Comparison of ENCODE assay signal across 13 cellular contexts in the genomic region with DNA sequence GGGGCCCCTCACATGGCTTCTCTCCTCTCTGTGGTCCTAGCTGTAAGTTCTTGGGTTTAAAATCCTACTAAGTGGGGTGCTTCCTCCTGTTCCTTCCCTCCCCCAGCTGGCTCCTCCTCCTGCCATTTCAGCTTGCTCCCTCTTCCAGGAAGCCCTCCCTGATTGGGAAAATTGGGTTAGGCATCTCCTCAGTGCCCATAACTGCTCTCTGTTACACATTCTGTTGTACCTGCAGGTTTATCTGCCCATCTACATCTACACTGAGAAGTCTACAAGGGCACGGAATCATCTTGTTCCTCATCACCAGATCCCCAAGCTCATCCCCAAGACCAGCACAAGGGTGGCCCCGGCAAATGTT. TPM values are rescaled to one million over a fixed set of nuclear protein-coding genes. Genes with fewer than 3 reads are reported as not detected.
DNase-seq lines count a peak whose midpoint lies in the region; TF ChIP-seq lines count a peak whose summit lies in the region.
"Had no signal": no experiment of that assay in that cellular context is flagged by ENCODE, and none has a peak within 500 bp of the region (broad histone marks: within the 10 kb centered on the region; RNA-seq: fewer than 3 reads in every experiment).

No MANE protein-coding gene starts in this region.

- H3K36me3 ChIP-seq in ACC112 (ENCODE audit: insufficient read depth, low read length) (no peaks in the 10 kb centered on the region), right atrium auricular region (no peaks in the 10 kb centered on the region)
- H3K36me3 ChIP-seq: ovary, transverse colon had no signal

- H3K27me3 ChIP-seq in ACC112 (ENCODE audit: insufficient read depth, low read length) (no peaks in the 10 kb centered on the region), right atrium auricular region (no peaks in the 10 kb centered on the region)
- H3K27me3 ChIP-seq: ovary had no signal

- no peak for DNase-seq in activated naive CD8-positive, alpha-beta T cell treated with anti-CD3 and anti-CD28 coated beads for 36 hours
- DNase-seq in right atrium auricular region (ENCODE audit: low spot score) (no peak), NCI-H774 (lab: John Stamatoyannopoulos, UW) (no peak), cerebellar cortex (ENCODE audit: low spot score) (no peak), MV-4-11 (lab: John Stamatoyannopoulos, UW) (no peak)
- DNase-seq: NCI-H1048, NCI-H226, SK-N-SH, transverse colon had no signal

- H3K9me3 Mint-ChIP-seq in activated naive CD8-positive, alpha-beta T cell treated with anti-CD3 and anti-CD28 coated beads for 36 hours, result no peaks in the 10 kb centered on the region
- no peaks in the 10 kb centered on the region for H3K9me3 Mint-ChIP-seq in nephron

- H3K4me1 ChIP-seq in ACC112 (ENCODE audit: control insufficient read depth, insufficient read depth, low read length, unreplicated experiment), result peaks cover 55% of the 10 kb centered on the region
- H3K4me1 ChIP-seq in right atrium auricular region, result peaks cover 0 to 19% of the 10 kb centered on the region in 2 donors

- H3K79me2 ChIP-seq in ACC112 (ENCODE audit: control insufficient read depth, insufficient read depth, low read length, unreplicated experiment), result peaks cover 92% of the 10 kb centered on the region

- no peaks in the 10 kb centered on the region for H3K27me3 Mint-ChIP-seq in activated naive CD8-positive, alpha-beta T cell treated with anti-CD3 and anti-CD28 coated beads for 36 hours
- H3K27me3 Mint-ChIP-seq in nephron (ENCODE audit: low read depth), result peaks cover 28% of the 10 kb centered on the region

- H3K27ac ChIP-seq in ACC112 (ENCODE audit: low read depth, low read length), result peak overlapping the region; percentile 39; the same call in 1 of the 2 replicates
- no peak overlapping the region for H3K27ac ChIP-seq in right atrium auricular region
- H3K27ac ChIP-seq: ovary had no signal

- peak overlapping the region; percentile 94 for H3K4me3 Mint-ChIP-seq in activated naive CD8-positive, alpha-beta T cell treated with anti-CD3 and anti-CD28 coated beads for 36 hours
- H3K4me3 Mint-ChIP-seq in nephron, result peak overlapping the region in 2 of 3 experiments; percentile 26 to 53

- H3K9me3 ChIP-seq in right atrium auricular region, result no peaks in the 10 kb centered on the region
- H3K9me3 ChIP-seq: ovary, SK-N-SH, transverse colon had no signal

- peaks cover 55% of the 10 kb centered on the region for H3K36me3 Mint-ChIP-seq in activated naive CD8-positive, alpha-beta T cell treated with anti-CD3 and anti-CD28 coated beads for 36 hours
- no peaks in the 10 kb centered on the region for H3K36me3 Mint-ChIP-seq in nephron (ENCODE audit: low read depth)

- no peak overlapping the region for H2AFZ ChIP-seq in ACC112 (ENCODE audit: low read length, unreplicated experiment)

- peak overlapping the region; percentile 88 for H3K27ac Mint-ChIP-seq in activated naive CD8-positive, alpha-beta T cell treated with anti-CD3 and anti-CD28 coated beads for 36 hours
- peak overlapping the region in 1 of 3 experiments; percentile 45 for H3K27ac Mint-ChIP-seq in nephron

- TF ChIP-seq CTCF in nephron (IDR thresholded peaks at IDR 0.05; ENCODE audit: unreplicated experiment in 3 of 3) (no peak), right atrium auricular region (IDR thresholded peaks at IDR 0.05) (no peak)

- peak overlapping the region; percentile 92; the same call in 1 of the 2 replicates for H3K4me3 ChIP-seq in ACC112 (ENCODE audit: low read depth, low read length)
- peak overlapping the region; percentile 75; the same call in 1 of the 2 replicates for H3K4me3 ChIP-seq in GM08714 (ENCODE audit: low read length)
- no peak overlapping the region for H3K4me3 ChIP-seq in right atrium auricular region
- H3K4me3 ChIP-seq: ovary, transverse colon had no signal

- H3K4me1 Mint-ChIP-seq in activated naive CD8-positive, alpha-beta T cell treated with anti-CD3 and anti-CD28 coated beads for 36 hours, result peaks cover 70% of the 10 kb centered on the region
- H3K4me1 Mint-ChIP-seq in nephron, result peaks cover 53% of the 10 kb centered on the region

RNA-seq across cellular contexts. Expression of a gene that starts 4.0 kb away (rescaled TPM):
- 10 to 100 TPM; 48.8 to 51.4 TPM for total RNA-seq in activated naive CD8-positive, alpha-beta T cell treated with anti-CD3 and anti-CD28 coated beads for 36 hours
- total RNA-seq in right atrium auricular region, result 1 to 10 TPM; 1.0 to 2.9 TPM

RNA-seq across cellular contexts. Expression of a gene that starts 31.2 kb away (rescaled TPM):
- total RNA-seq in activated naive CD8-positive, alpha-beta T cell treated with anti-CD3 and anti-CD28 coated beads for 36 hours, result 10 to 100 TPM; 56.6 to 56.8 TPM
- total RNA-seq in right atrium auricular region, result 10 to 100 TPM; 65.4 to 68.2 TPM

Comparison
In these comparisons a context has a peak if more than half of its experiments do, and no peak if none do; other contexts are left out.
1. H3K4me3 ChIP-seq: peak in ACC112 (single experiment) and GM08714 (single experiment); none in right atrium auricular region (0 of 2).
2. RNA of a gene that starts 4.0 kb away (total RNA-seq): 48.8 to 51.4 TPM in activated naive CD8-positive, alpha-beta T cell treated with anti-CD3 and anti-CD28 coated beads for 36 hours; 1.0 to 2.9 TPM in right atrium auricular region; every median in the first group is over 10 times any median in the second.